ENCODE assay signal across 8 cellular contexts in the genomic region with DNA sequence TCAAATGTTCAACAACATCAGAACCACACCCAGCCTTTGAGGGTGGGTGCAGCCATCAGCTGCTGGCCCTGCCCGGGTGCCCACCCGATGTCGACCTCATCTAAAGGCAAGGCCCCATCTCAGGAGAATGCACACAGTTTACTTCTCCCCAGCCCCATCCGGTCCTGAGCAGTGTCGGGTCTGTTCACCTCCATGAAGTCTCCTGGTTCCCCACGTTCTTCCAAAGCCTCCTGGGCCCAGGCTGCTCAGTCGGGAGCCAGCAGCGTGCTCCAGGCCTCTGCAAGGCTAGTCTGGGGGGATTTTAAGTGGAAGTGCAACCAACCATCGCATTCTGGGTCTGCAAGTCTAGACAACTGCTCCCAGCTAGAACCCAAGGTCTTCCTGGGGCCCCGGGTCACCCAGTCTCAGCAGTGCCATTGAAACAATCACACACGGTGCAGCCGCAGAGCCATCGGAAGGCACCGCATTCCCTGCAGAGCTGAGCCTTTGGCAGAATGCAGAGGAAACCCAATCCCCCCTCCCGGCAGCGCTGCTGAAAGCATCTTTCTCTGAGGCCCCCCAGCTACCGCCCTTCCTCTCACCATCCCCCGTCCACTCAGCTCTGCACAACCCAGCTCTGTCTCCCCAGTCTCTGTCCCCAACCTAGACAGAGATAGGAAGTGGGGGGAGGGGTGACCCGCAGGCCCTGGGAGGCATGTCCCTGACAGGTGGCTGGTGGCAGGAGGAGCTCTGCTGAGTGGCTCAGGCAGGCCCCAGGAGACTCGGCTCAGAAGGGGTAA. TPM values are rescaled to one million over a fixed set of nuclear protein-coding genes. Genes with fewer than 3 reads are reported as not detected.
DNase-seq lines count a peak whose midpoint lies in the region; ATAC-seq and TF ChIP-seq lines count a peak whose summit lies in the region.

No MANE protein-coding gene starts in this region.

- H3K27ac ChIP-seq in BLaER1 treated with 17β-estradiol and CSF1 and Interleukin-3, amounts not matched to agents 10 nM and 100 nM: peak overlapping the region in 4 of 11 experiments; percentile 11 to 74 (median 29); a peak in 4 of 22 replicates
- peak overlapping the region in 1 of 3 donors; percentile 10 for H3K27ac ChIP-seq in thyroid gland

- ATAC-seq in GM18909 (IDR thresholded peaks at IDR 0.05; ENCODE audit: poor library complexity, unreplicated experiment): peak; percentile 82
- ATAC-seq in HG03175 (IDR thresholded peaks at IDR 0.05; ENCODE audit: unreplicated experiment): peak; percentile 52
- peak; percentile 51 for ATAC-seq in activated B cell treated with CpG ODN at 0.5 μM for 24 hours (ENCODE audit: low read depth)

- peak overlapping the region in 5 of 11 experiments; percentile 9 to 48 (median 36); a peak in 6 of 22 replicates for H3K9ac ChIP-seq in BLaER1 treated with 17β-estradiol and CSF1 and Interleukin-3, amounts not matched to agents 10 nM and 100 nM

- peak overlapping the region; percentile 63 for H3K27ac Mint-ChIP-seq in activated B cell treated with CpG ODN at 0.5 μM for 24 hours

- H3K9me3 Mint-ChIP-seq in activated B cell treated with CpG ODN at 0.5 μM for 24 hours: peaks cover 6% of the 10 kb centered on the region

- H3K4me1 ChIP-seq in BLaER1 treated with 17β-estradiol and CSF1 and Interleukin-3, amounts not matched to agents 10 nM and 100 nM: peaks cover 41 to 67% (median 56%) of the 10 kb centered on the region in 10 experiments
- H3K4me1 ChIP-seq in thyroid gland: peaks cover 0 to 8% of the 10 kb centered on the region in 2 donors

- intact Hi-C loops in activated B cell treated with CpG ODN at 0.5 μM for 24 hours (cut with micrococcal nuclease): loop anchor here (2.0 to 10.0 kb wide), 3 partner anchors 126 to 436 kb away; no protein-coding TSS in a partner anchor
- intact Hi-C loops in thyroid gland (cut with DNase I): no loop called here

- peaks cover 0 to 5% (median 0%) of the 10 kb centered on the region in 11 experiments; a peak in 1 of 22 replicates for H4K20me1 ChIP-seq in BLaER1 treated with 17β-estradiol and CSF1 and Interleukin-3, amounts not matched to agents 10 nM and 100 nM

- CTCF ChIA-PET in activated B cell treated with CpG ODN at 0.5 μM for 24 hours (lab: Charles Lee): interaction anchor here (0.7 kb wide), 1 partner anchor 37 kb away, joined by 3 read pairs; no protein-coding TSS in a partner anchor

- DNase-seq in activated B cell treated with CpG ODN at 0.5 μM for 24 hours: peak; percentile 31
- peak; percentile 64 to 72 for DNase-seq in thyroid gland
- DNase-seq in AG20443 (ENCODE audit: low spot score): no peak
- DNase-seq in HK-2 (ENCODE audit: unreplicated experiment): no peak
- no peak for DNase-seq in stimulated activated CD4-positive, alpha-beta T cell treated with anti-CD3 and anti-CD28 coated beads, Interleukin-2, amount 100 ng/mL, for 24 hours

- H3K36me3 Mint-ChIP-seq in activated B cell treated with CpG ODN at 0.5 μM for 24 hours (ENCODE audit: low read depth): no peaks in the 10 kb centered on the region

- peaks cover 25 to 41% (median 36%) of the 10 kb centered on the region in 11 experiments for H3K9me3 ChIP-seq in BLaER1 treated with 17β-estradiol and CSF1 and Interleukin-3, amounts not matched to agents 10 nM and 100 nM (replicated peaks in 1 of 11)
- no peaks in the 10 kb centered on the region for H3K9me3 ChIP-seq in thyroid gland

- TF ChIP-seq CTCF in activated B cell treated with CpG ODN at 0.5 μM for 24 hours (IDR thresholded peaks at IDR 0.05): no peak
- TF ChIP-seq CTCF in thyroid gland (IDR thresholded peaks at IDR 0.05): no peak

- peak overlapping the region; percentile 88 for H3K4me3 Mint-ChIP-seq in activated B cell treated with CpG ODN at 0.5 μM for 24 hours

- POLR2A ChIA-PET in activated B cell treated with CpG ODN at 0.5 μM for 24 hours (lab: Charles Lee): interaction anchor here (0.6 to 1.5 kb wide), 5 partner anchors 9 to 94 kb away, joined by 3 to 6 read pairs (median 4); partner anchors contain the start of gene SCLY

- 54 to 60% methylated on average over 14 to 20 of the region's 20 CpGs for WGBS in thyroid gland, 2 donors

- H3K4me2 ChIP-seq in BLaER1 treated with 17β-estradiol and CSF1 and Interleukin-3, amounts not matched to agents 10 nM and 100 nM: peak overlapping the region; percentile 85 to 96 (median 92)

- peaks cover 0 to 36% (median 0%) of the 10 kb centered on the region in 11 experiments; a peak in 5 of 22 replicates for H3K27me3 ChIP-seq in BLaER1 treated with 17β-estradiol and CSF1 and Interleukin-3, amounts not matched to agents 10 nM and 100 nM
- H3K27me3 ChIP-seq in thyroid gland: no peaks in the 10 kb centered on the region

- no peak for TF ChIP-seq POLR2A in thyroid gland (IDR thresholded peaks at IDR 0.05)

- peak overlapping the region in 5 of 10 experiments; percentile 0 to 51 (median 11); a peak in 4 of 20 replicates for H3K4me3 ChIP-seq in BLaER1 treated with 17β-estradiol and CSF1 and Interleukin-3, amounts not matched to agents 10 nM and 100 nM
- H3K4me3 ChIP-seq in thyroid gland (replicated peaks in 1 of 3): no peak overlapping the region

- H3K36me3 ChIP-seq in BLaER1 treated with 17β-estradiol and CSF1 and Interleukin-3, amounts not matched to agents 10 nM and 100 nM: 0 out of 22 replicates have a peak, but pooled peaks cover 0 to 5% (median 0%) of the 10 kb centered on the region in 11 experiments
- no peaks in the 10 kb centered on the region for H3K36me3 ChIP-seq in thyroid gland

- peaks cover 35% of the 10 kb centered on the region for H3K4me1 Mint-ChIP-seq in activated B cell treated with CpG ODN at 0.5 μM for 24 hours

- no peaks in the 10 kb centered on the region for H3K27me3 Mint-ChIP-seq in activated B cell treated with CpG ODN at 0.5 μM for 24 hours

RNA-seq across cellular contexts. Expression of gene ESPNL, which starts 8.5 kb away (rescaled TPM):
- total RNA-seq in activated B cell treated with CpG ODN at 0.5 μM for 24 hours: 0.27 and 0.42 TPM in 2 replicates
- total RNA-seq in thyroid gland: 1 to 10 TPM in 3 of 4 donors, under 1 TPM in 1; 0.11 to 3.8 (median 2.6) TPM

RNA-seq across cellular contexts. Expression of gene KLHL30, which starts 29.9 kb away (rescaled TPM):
- total RNA-seq in activated B cell treated with CpG ODN at 0.5 μM for 24 hours (not detected in 2 replicates), thyroid gland (under 1 TPM; 0.20 to 0.67 (median 0.38) TPM)

RNA-seq across cellular contexts. Expression of gene SCLY, which starts 47.8 kb away (rescaled TPM):
- total RNA-seq in activated B cell treated with CpG ODN at 0.5 μM for 24 hours (24.1 and 26.9 TPM in 2 replicates), thyroid gland (10 to 100 TPM; 21.8 to 48.2 (median 31.0) TPM)

RNA-seq across cellular contexts. Expression of gene ERFE, which starts 50.2 kb away (rescaled TPM):
- total RNA-seq in activated B cell treated with CpG ODN at 0.5 μM for 24 hours: not detected in 2 replicates
- 10 to 100 TPM in 1 of 4 donors, 1 to 10 TPM in 3; 2.8 to 15.3 (median 5.8) TPM for total RNA-seq in thyroid gland

Comparison
In these comparisons a context has a peak if more than half of its experiments do, and no peak if none do; other contexts are left out.
1. DNase-seq: peak in activated B cell treated with CpG ODN at 0.5 μM for 24 hours (single experiment) and thyroid gland (2 of 2); none in AG20443 (single experiment), HK-2 (single experiment) and stimulated activated CD4-positive, alpha-beta T cell treated with anti-CD3 and anti-CD28 coated beads, Interleukin-2, amount 100 ng/mL, for 24 hours (0 of 2).
2. Peak in every context shown above with its lines, with median percentiles within 50 percentile points of each other: ATAC-seq.